Comparison of ENCODE assay signal across 10 cellular contexts in genomic region chr18:65750421-65751144, GRCh38. TPM values are rescaled to one million over a fixed set of nuclear protein-coding genes. Genes with fewer than 3 reads are reported as not detected.
DNase-seq lines count a peak whose midpoint lies in the region; ATAC-seq and TF ChIP-seq lines count a peak whose summit lies in the region.
"Had no signal": no experiment of that assay in that cellular context is flagged by ENCODE, and none has a peak within 500 bp of the region (broad histone marks: within the 10 kb centered on the region; RNA-seq: fewer than 3 reads in every experiment).

A gene with protein sequence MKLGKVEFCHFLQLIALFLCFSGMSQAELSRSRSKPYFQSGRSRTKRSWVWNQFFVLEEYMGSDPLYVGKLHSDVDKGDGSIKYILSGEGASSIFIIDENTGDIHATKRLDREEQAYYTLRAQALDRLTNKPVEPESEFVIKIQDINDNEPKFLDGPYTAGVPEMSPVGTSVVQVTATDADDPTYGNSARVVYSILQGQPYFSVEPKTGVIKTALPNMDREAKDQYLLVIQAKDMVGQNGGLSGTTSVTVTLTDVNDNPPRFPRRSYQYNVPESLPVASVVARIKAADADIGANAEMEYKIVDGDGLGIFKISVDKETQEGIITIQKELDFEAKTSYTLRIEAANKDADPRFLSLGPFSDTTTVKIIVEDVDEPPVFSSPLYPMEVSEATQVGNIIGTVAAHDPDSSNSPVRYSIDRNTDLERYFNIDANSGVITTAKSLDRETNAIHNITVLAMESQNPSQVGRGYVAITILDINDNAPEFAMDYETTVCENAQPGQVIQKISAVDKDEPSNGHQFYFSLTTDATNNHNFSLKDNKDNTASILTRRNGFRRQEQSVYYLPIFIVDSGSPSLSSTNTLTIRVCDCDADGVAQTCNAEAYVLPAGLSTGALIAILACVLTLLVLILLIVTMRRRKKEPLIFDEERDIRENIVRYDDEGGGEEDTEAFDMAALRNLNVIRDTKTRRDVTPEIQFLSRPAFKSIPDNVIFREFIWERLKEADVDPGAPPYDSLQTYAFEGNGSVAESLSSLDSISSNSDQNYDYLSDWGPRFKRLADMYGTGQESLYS (plus strand): TSS chr18:65751012. CDS start chr18:65762843, 11,831 bp downstream.

- no peak for TF ChIP-seq EP300 in tibial nerve (IDR thresholded peaks at IDR 0.05)

- H3K27me3 Mint-ChIP-seq in WTC11 (ENCODE audit: low read depth), result peaks cover 49% of the 10 kb centered on the region

- peak in 1 of 2 donors; percentile 8 for TF ChIP-seq POLR2A in tibial nerve (IDR thresholded peaks at IDR 0.05)

- no peaks in the 10 kb centered on the region for H3K36me3 Mint-ChIP-seq in WTC11

- H3K4me1 Mint-ChIP-seq in WTC11, result peaks cover 31% of the 10 kb centered on the region

- TF ChIP-seq CTCF in WTC11 (IDR thresholded peaks at IDR 0.05), result no peak
- no peak for TF ChIP-seq CTCF in lower lobe of right lung (IDR thresholded peaks at IDR 0.05)
- TF ChIP-seq CTCF in tibial nerve (IDR thresholded peaks at IDR 0.05), result no peak

- H3K27me3 ChIP-seq in lower lobe of right lung (ENCODE audit: low read depth), result peaks cover 30% of the 10 kb centered on the region
- H3K27me3 ChIP-seq in tibial nerve, result peaks cover 0 to 2% of the 10 kb centered on the region in 2 donors

- H3K9me3 ChIP-seq in lower lobe of right lung (no peaks in the 10 kb centered on the region), tibial nerve (no peaks in the 10 kb centered on the region)

- H3K4me3 ChIP-seq in lower lobe of right lung, result peak within 1 kb of the TSS; percentile 34
- peak within 1 kb of the TSS; percentile 36 to 69 (median 39) for H3K4me3 ChIP-seq in tibial nerve

- peak within 1 kb of the TSS; percentile 86 for H3K4me3 Mint-ChIP-seq in WTC11

- H3K36me3 ChIP-seq in lower lobe of right lung (no peaks in the 10 kb centered on the region), tibial nerve (no peaks in the 10 kb centered on the region)

- ATAC-seq in WTC11 (peak; percentile 45), lower lobe of right lung (peak; percentile 36 to 64), HG02763 (IDR thresholded peaks at IDR 0.05; ENCODE audit: unreplicated experiment) (no peak)

- H3K4me1 ChIP-seq in lower lobe of right lung (peaks cover 11% of the 10 kb centered on the region), tibial nerve (peaks cover 0 to 24% (median 0%) of the 10 kb centered on the region in 4 donors)

- H3K27ac ChIP-seq in lower lobe of right lung, result no peak within 1 kb of the TSS
- H3K27ac ChIP-seq in tibial nerve, result peak within 1 kb of the TSS; percentile 28 to 82 (median 52)

- WGBS in tibial nerve, 2 donors, result 0 to 1% methylated on average over 17 to 44 of the region's 85 CpGs

- no peaks in the 10 kb centered on the region for H3K9me3 Mint-ChIP-seq in WTC11

- intact Hi-C loops in lower lobe of right lung (cut with DNase I), result no loop called here

- POLR2A ChIA-PET in WTC11 (lab: Charles Lee), result interaction anchor here (0.7 kb wide), 1 partner anchor 17 kb away, joined by 3 read pairs; no protein-coding TSS in a partner anchor

- H3K27ac Mint-ChIP-seq in WTC11, result no peak within 1 kb of the TSS

- DNase-seq in activated gamma-delta T cell (lab: John Stamatoyannopoulos, UW) (peak; percentile 8), activated gamma-delta T cell treated with Interleukin-2 at 50 U/mL for 16 hours (no peak), WTC11 (ENCODE audit: low spot score) (peak; percentile 41), lower lobe of right lung (peak; percentile 35), tibial nerve (ENCODE audit: low spot score in 2 of 2) (no peak), NCI-H526 treated with DMSO at 0.1 percent for 48 hours (lab: John Stamatoyannopoulos, UW) (no peak)
- no peak for DNase-seq in stimulated activated naive CD4-positive, alpha-beta T cell treated with Interleukin-2 at 50 U/mL for 16 hours (lab: John Stamatoyannopoulos, UW)

- CTCF ChIA-PET in WTC11 (lab: Charles Lee), result interaction anchor here (0.7 to 2.0 kb wide), 3 partner anchors 14 to 732 kb away, joined by 3 to 10 read pairs (median 3); no protein-coding TSS in a partner anchor

TF ChIP-seq in WTC11, 78 proteins besides CTCF, POLR2A, EP300 and RAD21:
- TF ChIP-seq, protein P1, sequence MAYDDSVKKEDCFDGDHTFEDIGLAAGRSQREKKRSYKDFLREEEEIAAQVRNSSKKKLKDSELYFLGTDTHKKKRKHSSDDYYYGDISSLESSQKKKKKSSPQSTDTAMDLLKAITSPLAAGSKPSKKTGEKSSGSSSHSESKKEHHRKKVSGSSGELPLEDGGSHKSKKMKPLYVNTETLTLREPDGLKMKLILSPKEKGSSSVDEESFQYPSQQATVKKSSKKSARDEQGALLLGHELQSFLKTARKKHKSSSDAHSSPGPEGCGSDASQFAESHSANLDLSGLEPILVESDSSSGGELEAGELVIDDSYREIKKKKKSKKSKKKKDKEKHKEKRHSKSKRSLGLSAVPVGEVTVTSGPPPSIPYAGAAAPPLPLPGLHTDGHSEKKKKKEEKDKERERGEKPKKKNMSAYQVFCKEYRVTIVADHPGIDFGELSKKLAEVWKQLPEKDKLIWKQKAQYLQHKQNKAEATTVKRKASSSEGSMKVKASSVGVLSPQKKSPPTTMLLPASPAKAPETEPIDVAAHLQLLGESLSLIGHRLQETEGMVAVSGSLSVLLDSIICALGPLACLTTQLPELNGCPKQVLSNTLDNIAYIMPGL (CRISPR knock-in tag; IDR thresholded peaks at IDR 0.05), result peak; percentile 65
- no peak for TF ChIP-seq E2F1 (CRISPR knock-in tag; IDR thresholded peaks at IDR 0.05)
- TF ChIP-seq GRHL2 (CRISPR knock-in tag; IDR thresholded peaks at IDR 0.05; ENCODE audit: insufficient replicate concordance, severe bottlenecking), result no peak
- TF ChIP-seq E2F5 (CRISPR knock-in tag; IDR thresholded peaks at IDR 0.05), result 0 out of 2 replicates have a peak, but pooled peaks have one; percentile 8
- TF ChIP-seq MXD4 (CRISPR knock-in tag; IDR thresholded peaks at IDR 0.05; ENCODE audit: borderline replicate concordance), result no peak
- no peak for TF ChIP-seq FOXJ3 (CRISPR knock-in tag; IDR thresholded peaks at IDR 0.05; ENCODE audit: borderline replicate concordance)
- TF ChIP-seq, protein P2, sequence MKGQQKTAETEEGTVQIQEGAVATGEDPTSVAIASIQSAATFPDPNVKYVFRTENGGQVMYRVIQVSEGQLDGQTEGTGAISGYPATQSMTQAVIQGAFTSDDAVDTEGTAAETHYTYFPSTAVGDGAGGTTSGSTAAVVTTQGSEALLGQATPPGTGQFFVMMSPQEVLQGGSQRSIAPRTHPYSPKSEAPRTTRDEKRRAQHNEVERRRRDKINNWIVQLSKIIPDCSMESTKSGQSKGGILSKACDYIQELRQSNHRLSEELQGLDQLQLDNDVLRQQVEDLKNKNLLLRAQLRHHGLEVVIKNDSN (CRISPR knock-in tag; IDR thresholded peaks at IDR 0.05), result 0 out of 2 replicates have a peak, but pooled peaks have one; percentile 9
- TF ChIP-seq ZBTB43 (CRISPR knock-in tag; IDR thresholded peaks at IDR 0.05), result no peak; the same call in 1 of the 2 replicates
- no peak for TF ChIP-seq CDX4 (CRISPR knock-in tag; IDR thresholded peaks at IDR 0.05; ENCODE audit: borderline replicate concordance)
- no peak for TF ChIP-seq CBFB (CRISPR knock-in tag; IDR thresholded peaks at IDR 0.05; ENCODE audit: low read depth)
- TF ChIP-seq NR2C2 (CRISPR knock-in tag; IDR thresholded peaks at IDR 0.05), result no peak
- TF ChIP-seq ZNF232 (CRISPR knock-in tag; IDR thresholded peaks at IDR 0.05), result no peak
- no peak for TF ChIP-seq PRRX2 (CRISPR knock-in tag; IDR thresholded peaks at IDR 0.05)
- TF ChIP-seq ZNF423 (CRISPR knock-in tag; IDR thresholded peaks at IDR 0.05), result peak; percentile 97
- no peak for TF ChIP-seq ZNF263 (CRISPR knock-in tag; IDR thresholded peaks at IDR 0.05; ENCODE audit: low read depth)

RNA-seq across cellular contexts. Expression of the gene that starts here (rescaled TPM):
- 0.85 to 1.3 TPM (median 0.94 TPM) in 3 replicates for total RNA-seq in WTC11 (2021)
- total RNA-seq in lower lobe of right lung, result not detected
- 10 to 100 TPM; 16.5 to 27.2 (median 22.5) TPM for total RNA-seq in tibial nerve
- total RNA-seq: mononuclear cell; T-helper 2 cell treated with Interferon-gamma antibody and Interleukin-4, amounts not matched to agents 100 ng/mL and 5 ng/mL, for 36 hours had no signal

Comparison
In these comparisons a context has a peak if more than half of its experiments do, and no peak if none do; other contexts are left out.
1. DNase-seq: peak in activated gamma-delta T cell (single experiment) and WTC11 (single experiment); none in activated gamma-delta T cell treated with Interleukin-2 at 50 U/mL for 16 hours (single experiment), tibial nerve (0 of 2), NCI-H526 treated with DMSO at 0.1 percent for 48 hours (single experiment) and stimulated activated naive CD4-positive, alpha-beta T cell treated with Interleukin-2 at 50 U/mL for 16 hours (single experiment).
2. Peak in DNase-seq, ATAC-seq and H3K4me3 ChIP-seq in lower lobe of right lung; RNA of the gene not detected or under 1 TPM.